ENCODE assay signal across 8 cellular contexts in genomic region chr16:48596326-48596725, GRCh38. TPM values are rescaled to one million over a fixed set of nuclear protein-coding genes. Genes with fewer than 3 reads are reported as not detected.
A peak's percentile ranks its signal among the peaks of the same experiment; 100 is the strongest.
DNase-seq lines count a peak whose midpoint lies in the region; ATAC-seq and TF ChIP-seq lines count a peak whose summit lies in the region.

No MANE protein-coding gene starts in this region.

- H3K4me3 ChIP-seq in suprapubic skin: no peak overlapping the region

- peak overlapping the region; percentile 57 for H3K4me3 Mint-ChIP-seq in activated T-helper 1 cell treated with anti-CD3 and anti-CD28 coated beads, Interleukin-12 subunit alpha, Interleukin-12 subunit beta, Interleukin-2, Interleukin-4 antibody, amounts not matched to agents 30 ng/mL and 10 ng/mL and 1 ng/mL, durations not matched to agents 14 hours and 24 hours and 36 hours

- WGBS in suprapubic skin: 76% methylated on average over 3 of the region's 3 CpGs

- peak; percentile 90 for ATAC-seq in HG02938 (IDR thresholded peaks at IDR 0.05; ENCODE audit: unreplicated experiment)

- peak; percentile 79 for DNase-seq in activated effector memory CD4-positive, alpha-beta T cell treated with anti-CD3 and anti-CD28 coated beads, Interleukin-2, amount 50 U/mL, for 16 hours
- DNase-seq in activated effector memory CD4-positive, alpha-beta T cell treated with Interleukin-2 at 50 U/mL for 16 hours: no peak
- DNase-seq in activated T-helper 1 cell treated with anti-CD3 and anti-CD28 coated beads, Interleukin-12 subunit alpha, Interleukin-12 subunit beta, Interleukin-2, Interleukin-4 antibody, amounts not matched to agents 30 ng/mL and 10 ng/mL and 1 ng/mL, durations not matched to agents 14 hours and 24 hours and 36 hours (ENCODE audit: low spot score): peak; percentile 54
- DNase-seq in stimulated activated CD8-positive, alpha-beta memory T cell treated with anti-CD3 and anti-CD28 coated beads, Interleukin-15, amount 100 ng/mL, for 48 hours (ENCODE audit: low read depth in 2 of 2): peak; percentile 60 to 76
- DNase-seq in NCI-H2196 (lab: John Stamatoyannopoulos, UW; ENCODE audit: unreplicated experiment) (no peak), RKO (ENCODE audit: low spot score) (no peak), suprapubic skin (ENCODE audit: low spot score in 2 of 2) (no peak)

- H3K27me3 Mint-ChIP-seq in activated T-helper 1 cell treated with anti-CD3 and anti-CD28 coated beads, Interleukin-12 subunit alpha, Interleukin-12 subunit beta, Interleukin-2, Interleukin-4 antibody, amounts not matched to agents 30 ng/mL and 10 ng/mL and 1 ng/mL, durations not matched to agents 14 hours and 24 hours and 36 hours (ENCODE audit: insufficient read depth): no peaks in the 10 kb centered on the region

- no peak for TF ChIP-seq POLR2A in suprapubic skin (IDR thresholded peaks at IDR 0.05)

- H3K27me3 ChIP-seq in suprapubic skin: no peaks in the 10 kb centered on the region

- peaks cover 36% of the 10 kb centered on the region for H3K4me1 ChIP-seq in suprapubic skin

- no peak for TF ChIP-seq CTCF in suprapubic skin (IDR thresholded peaks at IDR 0.05)

- H3K4me1 Mint-ChIP-seq in activated T-helper 1 cell treated with anti-CD3 and anti-CD28 coated beads, Interleukin-12 subunit alpha, Interleukin-12 subunit beta, Interleukin-2, Interleukin-4 antibody, amounts not matched to agents 30 ng/mL and 10 ng/mL and 1 ng/mL, durations not matched to agents 14 hours and 24 hours and 36 hours (ENCODE audit: low read depth): peaks cover 53% of the 10 kb centered on the region

- TF ChIP-seq EP300 in suprapubic skin (IDR thresholded peaks at IDR 0.05): no peak

- peaks cover 3% of the 10 kb centered on the region for H3K9me3 ChIP-seq in suprapubic skin

- peaks cover 23% of the 10 kb centered on the region for H3K9me3 Mint-ChIP-seq in activated T-helper 1 cell treated with anti-CD3 and anti-CD28 coated beads, Interleukin-12 subunit alpha, Interleukin-12 subunit beta, Interleukin-2, Interleukin-4 antibody, amounts not matched to agents 30 ng/mL and 10 ng/mL and 1 ng/mL, durations not matched to agents 14 hours and 24 hours and 36 hours

- no peak overlapping the region for H3K27ac ChIP-seq in suprapubic skin

- intact Hi-C loops in activated T-helper 1 cell treated with anti-CD3 and anti-CD28 coated beads, Interleukin-12 subunit alpha, Interleukin-12 subunit beta, Interleukin-2, Interleukin-4 antibody, amounts not matched to agents 30 ng/mL and 10 ng/mL and 1 ng/mL, durations not matched to agents 14 hours and 24 hours and 36 hours (cut with micrococcal nuclease): loop anchor here (1.0 kb wide), 5 partner anchors 11 to 39 kb away; no protein-coding TSS in a partner anchor

- no peaks in the 10 kb centered on the region for H3K36me3 ChIP-seq in suprapubic skin

- H3K27ac Mint-ChIP-seq in activated T-helper 1 cell treated with anti-CD3 and anti-CD28 coated beads, Interleukin-12 subunit alpha, Interleukin-12 subunit beta, Interleukin-2, Interleukin-4 antibody, amounts not matched to agents 30 ng/mL and 10 ng/mL and 1 ng/mL, durations not matched to agents 14 hours and 24 hours and 36 hours: peak overlapping the region; percentile 90

- H3K36me3 Mint-ChIP-seq in activated T-helper 1 cell treated with anti-CD3 and anti-CD28 coated beads, Interleukin-12 subunit alpha, Interleukin-12 subunit beta, Interleukin-2, Interleukin-4 antibody, amounts not matched to agents 30 ng/mL and 10 ng/mL and 1 ng/mL, durations not matched to agents 14 hours and 24 hours and 36 hours (ENCODE audit: low read depth): peaks cover 47% of the 10 kb centered on the region

RNA-seq across cellular contexts. Expression of gene N4BP1, which starts 13.7 kb away (rescaled TPM):
- total RNA-seq in activated T-helper 1 cell treated with anti-CD3 and anti-CD28 coated beads, Interleukin-12 subunit alpha, Interleukin-12 subunit beta, Interleukin-2, Interleukin-4 antibody, amounts not matched to agents 30 ng/mL and 10 ng/mL and 1 ng/mL, durations not matched to agents 14 hours and 24 hours and 36 hours: 54.3 and 55.8 TPM in 2 replicates
- total RNA-seq in suprapubic skin: 10 to 100 TPM; 46.2 to 78.1 (median 66.5) TPM

Comparison
In these comparisons a context has a peak if more than half of its experiments do, and no peak if none do; other contexts are left out.
1. DNase-seq: peak in activated effector memory CD4-positive, alpha-beta T cell treated with anti-CD3 and anti-CD28 coated beads, Interleukin-2, amount 50 U/mL, for 16 hours (single experiment), activated T-helper 1 cell treated with anti-CD3 and anti-CD28 coated beads, Interleukin-12 subunit alpha, Interleukin-12 subunit beta, Interleukin-2, Interleukin-4 antibody, amounts not matched to agents 30 ng/mL and 10 ng/mL and 1 ng/mL, durations not matched to agents 14 hours and 24 hours and 36 hours (single experiment) and stimulated activated CD8-positive, alpha-beta memory T cell treated with anti-CD3 and anti-CD28 coated beads, Interleukin-15, amount 100 ng/mL, for 48 hours (2 of 2); none in activated effector memory CD4-positive, alpha-beta T cell treated with Interleukin-2 at 50 U/mL for 16 hours (single experiment), NCI-H2196 (single experiment), RKO (single experiment) and suprapubic skin (0 of 2).